21 cellular contexts compared by ENCODE assay signal in genomic region chr5:170363671-170364070, GRCh38. TPM values are rescaled to one million over a fixed set of nuclear protein-coding genes. Genes with fewer than 3 reads are reported as not detected.
A peak's percentile ranks its signal among the peaks of the same experiment; 100 is the strongest.
DNase-seq lines count a peak whose midpoint lies in the region; FAIRE-seq and TF ChIP-seq lines count a peak whose summit lies in the region.
"Had no signal": no experiment of that assay in that cellular context is flagged by ENCODE, and none has a peak within 500 bp of the region (broad histone marks: within the 10 kb centered on the region; RNA-seq: fewer than 3 reads in every experiment).

No MANE protein-coding gene starts in this region.

- H3K4me3 ChIP-seq in NB4 (ENCODE audit: low read depth, low read length) = no peak overlapping the region
- no peak overlapping the region for H3K4me3 ChIP-seq in esophagus squamous epithelium
- H3K4me3 ChIP-seq: colonic mucosa, pancreas, vagina had no signal

- peaks cover 0 to 15% (median 0%) of the 10 kb centered on the region in 3 donors for H3K4me1 ChIP-seq in esophagus squamous epithelium
- H3K4me1 ChIP-seq: colonic mucosa, pancreas, vagina had no signal

- no peaks in the 10 kb centered on the region for H3K36me3 Mint-ChIP-seq in dendritic cell treated with granulocyte-macrophage colony-stimulating factor and Interleukin-4, amounts not matched to agents 40 ng/mL and 50 ng/mL, for 4 days (ENCODE audit: low read depth)
- H3K36me3 Mint-ChIP-seq: activated CD4-positive, alpha-beta memory T cell treated with anti-CD3 and anti-CD28 coated beads for 36 hours; CD8-positive, alpha-beta T cell; natural killer cell treated with Interleukin-12 subunit alpha and Interleukin-12 subunit beta and Interleukin-15 and Interleukin-18, amount 100 ng/mL, for 72 hours; stimulated activated effector memory CD8-positive, alpha-beta T cell treated with anti-CD3 and anti-CD28 coated beads, Interleukin-12 subunit alpha, Interleukin-12 subunit beta, amount 100 ng/mL, for 72 hours had no signal

- TF ChIP-seq CTCF in NB4 (IDR thresholded peaks at IDR 0.05; ENCODE audit: low read depth, low read length) (no peak), esophagus squamous epithelium (IDR thresholded peaks at IDR 0.05) (no peak)

- H3K9me3 Mint-ChIP-seq in dendritic cell treated with granulocyte-macrophage colony-stimulating factor and Interleukin-4, amounts not matched to agents 40 ng/mL and 50 ng/mL, for 4 days = no peaks in the 10 kb centered on the region
- H3K9me3 Mint-ChIP-seq: activated CD4-positive, alpha-beta memory T cell treated with anti-CD3 and anti-CD28 coated beads for 36 hours; CD8-positive, alpha-beta T cell; natural killer cell treated with Interleukin-12 subunit alpha and Interleukin-12 subunit beta and Interleukin-15 and Interleukin-18, amount 100 ng/mL, for 72 hours; stimulated activated effector memory CD8-positive, alpha-beta T cell treated with anti-CD3 and anti-CD28 coated beads, Interleukin-12 subunit alpha, Interleukin-12 subunit beta, amount 100 ng/mL, for 72 hours had no signal

- intact Hi-C loops in dendritic cell treated with granulocyte-macrophage colony-stimulating factor and Interleukin-4, amounts not matched to agents 40 ng/mL and 50 ng/mL, for 4 days (cut with micrococcal nuclease) = loop anchor here (2.0 kb wide), 1 partner anchor 67 kb away; the partner anchor contains the start of gene LCP2
- intact Hi-C loops in esophagus squamous epithelium (cut with DNase I) = no loop called here

- H3K27ac ChIP-seq in esophagus squamous epithelium = peak overlapping the region in 1 of 4 donors; percentile 59
- H3K27ac ChIP-seq: brain microvascular endothelial cell, colonic mucosa, pancreas, vagina had no signal

- FAIRE-seq in GM12892 (lab: Jason Lieb, UNC) = no peak
- FAIRE-seq: pancreas had no signal

- WGBS in esophagus squamous epithelium, 2 donors = 63 to 71% methylated on average over 1 of the region's 1 CpG

- peaks cover 88% of the 10 kb centered on the region for H3K4me1 Mint-ChIP-seq in dendritic cell treated with granulocyte-macrophage colony-stimulating factor and Interleukin-4, amounts not matched to agents 40 ng/mL and 50 ng/mL, for 4 days (ENCODE audit: low read depth)
- H3K4me1 Mint-ChIP-seq: stimulated activated effector memory CD8-positive, alpha-beta T cell treated with anti-CD3 and anti-CD28 coated beads, Interleukin-12 subunit alpha, Interleukin-12 subunit beta, amount 100 ng/mL, for 72 hours had no signal

- no peak for TF ChIP-seq POLR2A in NB4 (IDR thresholded peaks at IDR 0.05; ENCODE audit: extremely low read depth, insufficient read length)
- no peak for TF ChIP-seq POLR2A in GM12892 (IDR thresholded peaks at IDR 0.05; ENCODE audit: low read depth, low read length)
- no peak for TF ChIP-seq POLR2A in esophagus squamous epithelium (IDR thresholded peaks at IDR 0.05)

- H3K36me3 ChIP-seq in esophagus squamous epithelium = no peaks in the 10 kb centered on the region
- H3K36me3 ChIP-seq: brain microvascular endothelial cell, colonic mucosa, pancreas, vagina had no signal

- no peak overlapping the region for H3K4me3 Mint-ChIP-seq in dendritic cell treated with granulocyte-macrophage colony-stimulating factor and Interleukin-4, amounts not matched to agents 40 ng/mL and 50 ng/mL, for 4 days
- H3K4me3 Mint-ChIP-seq: activated CD4-positive, alpha-beta memory T cell treated with anti-CD3 and anti-CD28 coated beads for 36 hours; CD8-positive, alpha-beta T cell; natural killer cell treated with Interleukin-12 subunit alpha and Interleukin-12 subunit beta and Interleukin-15 and Interleukin-18, amount 100 ng/mL, for 72 hours; stimulated activated effector memory CD8-positive, alpha-beta T cell treated with anti-CD3 and anti-CD28 coated beads, Interleukin-12 subunit alpha, Interleukin-12 subunit beta, amount 100 ng/mL, for 72 hours had no signal

- H3K27me3 ChIP-seq in esophagus squamous epithelium = no peaks in the 10 kb centered on the region
- H3K27me3 ChIP-seq: brain microvascular endothelial cell, colonic mucosa, pancreas, vagina had no signal

- peak overlapping the region; percentile 98 for H3K27ac Mint-ChIP-seq in dendritic cell treated with granulocyte-macrophage colony-stimulating factor and Interleukin-4, amounts not matched to agents 40 ng/mL and 50 ng/mL, for 4 days
- H3K27ac Mint-ChIP-seq: activated CD4-positive, alpha-beta memory T cell treated with anti-CD3 and anti-CD28 coated beads for 36 hours; CD8-positive, alpha-beta T cell; natural killer cell treated with Interleukin-12 subunit alpha and Interleukin-12 subunit beta and Interleukin-15 and Interleukin-18, amount 100 ng/mL, for 72 hours; stimulated activated effector memory CD8-positive, alpha-beta T cell treated with anti-CD3 and anti-CD28 coated beads, Interleukin-12 subunit alpha, Interleukin-12 subunit beta, amount 100 ng/mL, for 72 hours had no signal

- no peaks in the 10 kb centered on the region for H3K27me3 Mint-ChIP-seq in dendritic cell treated with granulocyte-macrophage colony-stimulating factor and Interleukin-4, amounts not matched to agents 40 ng/mL and 50 ng/mL, for 4 days
- H3K27me3 Mint-ChIP-seq: activated CD4-positive, alpha-beta memory T cell treated with anti-CD3 and anti-CD28 coated beads for 36 hours; natural killer cell treated with Interleukin-12 subunit alpha and Interleukin-12 subunit beta and Interleukin-15 and Interleukin-18, amount 100 ng/mL, for 72 hours had no signal

- DNase-seq in GF-D8 (lab: John Stamatoyannopoulos, UW) (peak; percentile 34), NB4 (ENCODE audit: low read depth) (peak; percentile 92), pons (ENCODE audit: low spot score) (peak; percentile 46), GM12892 (ENCODE audit: insufficient read length) (no peak), mucosa of gallbladder (ENCODE audit: low spot score) (no peak), esophagus squamous epithelium (lab: John Stamatoyannopoulos, UW) (no peak)
- DNase-seq: activated CD4-positive, alpha-beta memory T cell treated with anti-CD3 and anti-CD28 coated beads for 36 hours; brain microvascular endothelial cell; CD8-positive, alpha-beta T cell; colonic mucosa; DMS153; HCEC 1CT; NCI-H2029; NCI-H345; NCI-H774; pancreas had no signal

- H3K9me3 ChIP-seq in esophagus squamous epithelium = no peaks in the 10 kb centered on the region
- H3K9me3 ChIP-seq: colonic mucosa, pancreas, vagina had no signal

RNA-seq across cellular contexts. Expression of gene KCNMB1, which starts 25.5 kb away (rescaled TPM):
- 3.9 TPM for polyA plus RNA-seq in GM12892 (2012; ENCODE audit: missing spikeins)
- total RNA-seq in mucosa of gallbladder = 20.9 TPM
- total RNA-seq in esophagus squamous epithelium = 1 to 10 TPM in 3 of 4 donors, under 1 TPM in 1; 0.38 to 9.3 (median 2.4) TPM
- total RNA-seq: activated CD4-positive, alpha-beta memory T cell treated with anti-CD3 and anti-CD28 coated beads for 36 hours; CD8-positive, alpha-beta T cell; G401; natural killer cell treated with Interleukin-12 subunit alpha and Interleukin-12 subunit beta and Interleukin-15 and Interleukin-18, amount 100 ng/mL, for 72 hours had no signal

Comparison
In these comparisons a context has a peak if more than half of its experiments do, and no peak if none do; other contexts are left out.
1. DNase-seq: peak in GF-D8 (single experiment), NB4 (single experiment) and pons (single experiment); none in GM12892 (single experiment), mucosa of gallbladder (single experiment) and esophagus squamous epithelium (single experiment).